In genomic region chr10:100101526-100102076, GRCh38 we compare ENCODE assay signal across 1 cellular context.
A peak's percentile ranks its signal among the peaks of the same experiment; 100 is the strongest.
TF ChIP-seq lines count a peak whose summit lies in the region.

No MANE protein-coding gene starts in this region.

TF ChIP-seq in HepG2, 621 proteins besides CTCF, POLR2A, EP300 and RAD21 (continued from another document and continues in another):
- no peak for TF ChIP-seq ZBTB40 (IDR thresholded peaks at IDR 0.05)
- peak; percentile 44; the same call in 1 of the 2 replicates for TF ChIP-seq ZBTB40 (CRISPR knock-in tag; IDR thresholded peaks at IDR 0.05)
- TF ChIP-seq ZNF280D (CRISPR knock-in tag; IDR thresholded peaks at IDR 0.05): peak; percentile 65; the same call in 1 of the 2 replicates
- peak; percentile 99 for TF ChIP-seq HNF4A (CRISPR knock-in tag; IDR thresholded peaks at IDR 0.05)
- no peak for TF ChIP-seq NFE2L1 (CRISPR knock-in tag; IDR thresholded peaks at IDR 0.05; ENCODE audit: borderline replicate concordance)
- no peak for TF ChIP-seq RARG (CRISPR knock-in tag; IDR thresholded peaks at IDR 0.05; ENCODE audit: low read depth)
- peak; percentile 69; the same call in 1 of the 2 replicates for TF ChIP-seq ZNF543 (CRISPR knock-in tag; IDR thresholded peaks at IDR 0.05)
- no peak for TF ChIP-seq CREBL2 (CRISPR knock-in tag; IDR thresholded peaks at IDR 0.05; ENCODE audit: borderline replicate concordance)
- TF ChIP-seq HOXA7 (CRISPR knock-in tag; IDR thresholded peaks at IDR 0.05): no peak
- peak; percentile 79 for TF ChIP-seq ZSCAN31 (CRISPR knock-in tag; IDR thresholded peaks at IDR 0.05; ENCODE audit: low read depth)
- TF ChIP-seq ZFP62 (CRISPR knock-in tag; IDR thresholded peaks at IDR 0.05): no peak
- peak; percentile 80 for TF ChIP-seq ZBTB43 (CRISPR knock-in tag; conservative IDR thresholded peaks at IDR 0.05)
- no peak for TF ChIP-seq LBX2 (CRISPR knock-in tag; IDR thresholded peaks at IDR 0.05; ENCODE audit: borderline replicate concordance)
- TF ChIP-seq ZNF747 (CRISPR knock-in tag; IDR thresholded peaks at IDR 0.05; ENCODE audit: borderline replicate concordance): peak; percentile 91; the same call in 1 of the 2 replicates
- no peak for TF ChIP-seq IKZF1 (IDR thresholded peaks at IDR 0.05)
- TF ChIP-seq E2F1 (CRISPR knock-in tag; IDR thresholded peaks at IDR 0.05): no peak
- peak; percentile 69; the same call in 1 of the 2 replicates for TF ChIP-seq BORCS8-MEF2B (CRISPR knock-in tag; IDR thresholded peaks at IDR 0.05)
- TF ChIP-seq PRDM15 (CRISPR knock-in tag; IDR thresholded peaks at IDR 0.05): 0 out of 2 replicates have a peak, but pooled peaks have one; percentile 27
- TF ChIP-seq ZNF225 (CRISPR knock-in tag; IDR thresholded peaks at IDR 0.05): no peak
- no peak for TF ChIP-seq ZNF432 (CRISPR knock-in tag; IDR thresholded peaks at IDR 0.05; ENCODE audit: borderline replicate concordance)
- peak; percentile 99 for TF ChIP-seq ARID3A (IDR thresholded peaks at IDR 0.05; ENCODE audit: low read depth, low read length)
- peak; percentile 80; the same call in 1 of the 2 replicates for TF ChIP-seq SIX1 (CRISPR knock-in tag; IDR thresholded peaks at IDR 0.05; ENCODE audit: borderline replicate concordance)
- TF ChIP-seq ZNF609 (CRISPR knock-in tag; IDR thresholded peaks at IDR 0.05; ENCODE audit: borderline replicate concordance): peak; percentile 97
- peak; percentile 86 for TF ChIP-seq TEAD3 (CRISPR knock-in tag; optimal IDR thresholded peaks at IDR 0.05; ENCODE audit: borderline replicate concordance)
